Comparison of ENCODE assay signal across 24 cellular contexts in genomic region chr13:77988355-77988754, GRCh38.
"Had no signal": no experiment of that assay in that cellular context is flagged by ENCODE, and none has a peak within 500 bp of the region (broad histone marks: within the 10 kb centered on the region; RNA-seq: fewer than 3 reads in every experiment).

No MANE protein-coding gene starts in this region.

- H3K36me3 ChIP-seq: pancreas, spleen, suprapubic skin, thoracic aorta, tibial artery, upper lobe of right lung had no signal

- H3K27ac Mint-ChIP-seq: naive thymus-derived CD8-positive, alpha-beta T cell; nephron progenitor cell; stimulated activated effector memory CD8-positive, alpha-beta T cell treated with anti-CD3 and anti-CD28 coated beads, Interleukin-12 subunit alpha, Interleukin-12 subunit beta, amount 100 ng/mL, for 72 hours; stimulated activated naive CD8-positive, alpha-beta T cell treated with anti-CD3 and anti-CD28 coated beads, Interleukin-15, Interleukin-2, amounts not matched to agents 100 ng/mL and 50 ng/mL, for 24 hours had no signal

- H3K9me3 Mint-ChIP-seq: naive thymus-derived CD8-positive, alpha-beta T cell; nephron progenitor cell; stimulated activated effector memory CD8-positive, alpha-beta T cell treated with anti-CD3 and anti-CD28 coated beads, Interleukin-12 subunit alpha, Interleukin-12 subunit beta, amount 100 ng/mL, for 72 hours; stimulated activated naive CD8-positive, alpha-beta T cell treated with anti-CD3 and anti-CD28 coated beads, Interleukin-15, Interleukin-2, amounts not matched to agents 100 ng/mL and 50 ng/mL, for 24 hours had no signal

- H3K4me3 Mint-ChIP-seq: naive thymus-derived CD8-positive, alpha-beta T cell; nephron progenitor cell; stimulated activated effector memory CD8-positive, alpha-beta T cell treated with anti-CD3 and anti-CD28 coated beads, Interleukin-12 subunit alpha, Interleukin-12 subunit beta, amount 100 ng/mL, for 72 hours; stimulated activated naive CD8-positive, alpha-beta T cell treated with anti-CD3 and anti-CD28 coated beads, Interleukin-15, Interleukin-2, amounts not matched to agents 100 ng/mL and 50 ng/mL, for 24 hours had no signal

- DNase-seq: hippocampal formation; kidney glomerular epithelial cell; left cardiac atrium; midbrain; mucosa of descending colon; naive thymus-derived CD8-positive, alpha-beta T cell; nephron progenitor cell; nucleus accumbens; pancreas; psoas muscle; small intestine; spleen; stimulated activated CD4-positive, alpha-beta T cell treated with anti-CD3 and anti-CD28 coated beads, Interleukin-4, amount 100 ng/mL, for 24 hours; stimulated activated naive CD4-positive, alpha-beta T cell; tibial artery; trophoblast cell; upper lobe of right lung had no signal

- H3K36me3 Mint-ChIP-seq: naive thymus-derived CD8-positive, alpha-beta T cell; stimulated activated effector memory CD8-positive, alpha-beta T cell treated with anti-CD3 and anti-CD28 coated beads, Interleukin-12 subunit alpha, Interleukin-12 subunit beta, amount 100 ng/mL, for 72 hours had no signal

- H3K4me3 ChIP-seq: lung, mucosa of descending colon, pancreas, psoas muscle, spleen, suprapubic skin, thoracic aorta, tibial artery, upper lobe of right lung had no signal

- H3K4me1 ChIP-seq: pancreas, psoas muscle, spleen, suprapubic skin, tibial artery, upper lobe of right lung had no signal

- H3K27me3 ChIP-seq: pancreas, suprapubic skin, tibial artery, upper lobe of right lung had no signal

- H3K4me1 Mint-ChIP-seq: naive thymus-derived CD8-positive, alpha-beta T cell; nephron progenitor cell; stimulated activated effector memory CD8-positive, alpha-beta T cell treated with anti-CD3 and anti-CD28 coated beads, Interleukin-12 subunit alpha, Interleukin-12 subunit beta, amount 100 ng/mL, for 72 hours had no signal

- ATAC-seq: left lobe of liver; mucosa of descending colon; naive thymus-derived CD8-positive, alpha-beta T cell; pancreas; psoas muscle; sciatic nerve; stimulated activated effector memory CD8-positive, alpha-beta T cell treated with anti-CD3 and anti-CD28 coated beads, Interleukin-12 subunit alpha, Interleukin-12 subunit beta, amount 100 ng/mL, for 72 hours; upper lobe of right lung had no signal

- H3K27ac ChIP-seq: pancreas, psoas muscle, spleen, suprapubic skin, thoracic aorta, tibial artery, upper lobe of right lung had no signal

- H3K9me3 ChIP-seq: mucosa of descending colon, pancreas, psoas muscle, spleen, suprapubic skin, thoracic aorta, tibial artery, upper lobe of right lung had no signal
